In genomic region chr16:2251281-2252111, GRCh38 we compare ENCODE assay signal across 1 cellular context.
TF ChIP-seq lines count a peak whose summit lies in the region.

TSS of gene ECI1 (minus strand) at chr16:2251587. CDS start at chr16:2251566, 21 bp downstream.

TF ChIP-seq in SK-N-SH, 30 proteins besides CTCF, POLR2A, EP300 and RAD21 (continued from another document):
- TF ChIP-seq MAX (IDR thresholded peaks at IDR 0.05; ENCODE audit: low read depth) (peak; percentile 60; the same call in 1 of the 2 replicates), SMC3 (IDR thresholded peaks at IDR 0.05; ENCODE audit: low read depth, low read length) (peak; percentile 24; the same call in 1 of the 2 replicates), NRF1 (IDR thresholded peaks at IDR 0.05; ENCODE audit: low read depth, low read length) (peak; percentile 42; the same call in 1 of the 2 replicates), GABPA (IDR thresholded peaks at IDR 0.05; ENCODE audit: low read depth) (peak; percentile 64), IRF3 (IDR thresholded peaks at IDR 0.05; ENCODE audit: low read depth, low read length) (no peak)
TF ChIP-seq in SK-N-SH: peak in this region for 15.
